ENCODE assay signal across 16 cellular contexts in genomic region chr9:132723809-132724208, GRCh38.
"Had no signal": no experiment of that assay in that cellular context is flagged by ENCODE, and none has a peak within 500 bp of the region (broad histone marks: within the 10 kb centered on the region; RNA-seq: fewer than 3 reads in every experiment).

No MANE protein-coding gene starts in this region.

- DNase-seq: colonic mucosa; dermis blood vessel endothelial cell; dorsolateral prefrontal cortex; effector CD4-positive, alpha-beta T cell; effector memory CD4-positive, alpha-beta T cell; foreskin keratinocyte; heart left ventricle; hippocampal formation; left cardiac atrium; left lung; left ventricle myocardium superior; lower lobe of right lung; mesenchymal stem cell; mucosa of descending colon had no signal

- H3K4me1 ChIP-seq: colonic mucosa, foreskin keratinocyte, gastroesophageal sphincter, heart left ventricle, left lung, lower lobe of right lung had no signal

- H3K27me3 ChIP-seq: colonic mucosa had no signal

- ATAC-seq: foreskin keratinocyte, gastroesophageal sphincter, heart left ventricle, left cardiac atrium, left lung, left ventricle myocardium superior, lower lobe of right lung, mucosa of descending colon had no signal

- H3K4me3 ChIP-seq: colonic mucosa, dorsolateral prefrontal cortex, esophagus muscularis mucosa, gastroesophageal sphincter, heart left ventricle, left lung, lower lobe of right lung, mucosa of descending colon had no signal

- H3K9me3 ChIP-seq: colonic mucosa, esophagus muscularis mucosa, gastroesophageal sphincter, heart left ventricle, left lung, lower lobe of right lung, mucosa of descending colon had no signal

- H3K36me3 ChIP-seq: colonic mucosa, esophagus muscularis mucosa, gastroesophageal sphincter, heart left ventricle, left lung, lower lobe of right lung had no signal

- H3K27ac ChIP-seq: colonic mucosa, dorsolateral prefrontal cortex, esophagus muscularis mucosa, foreskin keratinocyte, gastroesophageal sphincter, heart left ventricle, left lung, lower lobe of right lung had no signal
